19 cellular contexts compared by ENCODE assay signal in the genomic region with DNA sequence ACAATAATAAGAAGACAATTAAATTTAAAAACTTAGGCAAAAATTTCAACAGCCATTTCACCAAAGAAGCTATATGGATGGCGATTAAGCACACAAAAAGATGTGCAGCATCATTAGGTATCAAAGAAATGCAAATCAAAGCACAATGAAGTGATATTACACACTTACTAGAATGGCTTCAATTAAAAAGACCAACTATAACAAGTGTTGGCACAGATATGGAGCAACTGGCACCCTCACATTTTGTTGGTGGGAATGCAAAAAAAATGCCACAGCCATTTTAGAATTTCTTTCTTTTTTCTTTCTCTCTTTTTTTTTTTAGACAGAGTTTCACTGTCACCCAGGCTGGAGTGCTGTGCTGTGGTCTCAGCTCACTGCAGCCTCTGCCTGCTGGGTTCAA. TPM values are rescaled to one million over a fixed set of nuclear protein-coding genes. Genes with fewer than 3 reads are reported as not detected.
DNase-seq lines count a peak whose midpoint lies in the region; ATAC-seq and TF ChIP-seq lines count a peak whose summit lies in the region.
"Had no signal": no experiment of that assay in that cellular context is flagged by ENCODE, and none has a peak within 500 bp of the region (broad histone marks: within the 10 kb centered on the region; RNA-seq: fewer than 3 reads in every experiment).

No MANE protein-coding gene starts in this region.

- peaks cover 9 to 13% of the 10 kb centered on the region in 2 donors for H3K27me3 Mint-ChIP-seq in natural killer cell (ENCODE audit: low read depth in 2 of 2)
- H3K27me3 Mint-ChIP-seq in natural killer cell treated with Interleukin-12 subunit alpha and Interleukin-12 subunit beta and Interleukin-15 and Interleukin-18, amount 100 ng/mL, for 72 hours, result peaks cover 0 to 12% of the 10 kb centered on the region in 2 donors
- H3K27me3 Mint-ChIP-seq in neural crest cell (ENCODE audit: low read depth), result peaks cover 46% of the 10 kb centered on the region
- H3K27me3 Mint-ChIP-seq in osteocyte (ENCODE audit: unreplicated experiment), result peaks cover 21% of the 10 kb centered on the region

- H3K36me3 ChIP-seq in HEK293 (ENCODE audit: control insufficient read depth in 2 of 2, insufficient read depth in 1 of 2, low read length in 2 of 2), result peaks cover 9 to 13% of the 10 kb centered on the region in 2 experiments

- H3K4me1 Mint-ChIP-seq in natural killer cell (peaks cover 29 to 32% of the 10 kb centered on the region in 2 donors), neural crest cell (peaks cover 28% of the 10 kb centered on the region), osteocyte (ENCODE audit: unreplicated experiment) (peaks cover 25% of the 10 kb centered on the region)
- peaks cover 24 to 27% of the 10 kb centered on the region in 2 donors for H3K4me1 Mint-ChIP-seq in natural killer cell treated with Interleukin-12 subunit alpha and Interleukin-12 subunit beta and Interleukin-15 and Interleukin-18, amount 100 ng/mL, for 72 hours (ENCODE audit: low read depth in 2 of 2)

- no peaks in the 10 kb centered on the region for H3K9me3 Mint-ChIP-seq in natural killer cell
- H3K9me3 Mint-ChIP-seq in natural killer cell treated with Interleukin-12 subunit alpha and Interleukin-12 subunit beta and Interleukin-15 and Interleukin-18, amount 100 ng/mL, for 72 hours, result no peaks in the 10 kb centered on the region
- no peaks in the 10 kb centered on the region for H3K9me3 Mint-ChIP-seq in neural crest cell
- H3K9me3 Mint-ChIP-seq in osteocyte (ENCODE audit: unreplicated experiment), result no peaks in the 10 kb centered on the region
- H3K9me3 Mint-ChIP-seq: CD8-positive, alpha-beta T cell had no signal

- H3K4me3 Mint-ChIP-seq in natural killer cell (peak overlapping the region; percentile 11), neural crest cell (peak overlapping the region; percentile 58), osteocyte (ENCODE audit: unreplicated experiment) (no peak overlapping the region)
- no peak overlapping the region for H3K4me3 Mint-ChIP-seq in natural killer cell treated with Interleukin-12 subunit alpha and Interleukin-12 subunit beta and Interleukin-15 and Interleukin-18, amount 100 ng/mL, for 72 hours

- H3K36me3 Mint-ChIP-seq in natural killer cell (no peaks in the 10 kb centered on the region), neural crest cell (ENCODE audit: low read depth) (no peaks in the 10 kb centered on the region), osteocyte (ENCODE audit: unreplicated experiment) (no peaks in the 10 kb centered on the region)
- no peaks in the 10 kb centered on the region for H3K36me3 Mint-ChIP-seq in natural killer cell treated with Interleukin-12 subunit alpha and Interleukin-12 subunit beta and Interleukin-15 and Interleukin-18, amount 100 ng/mL, for 72 hours

- H3K9me3 ChIP-seq in HEK293 (ENCODE audit: control insufficient read depth, insufficient read depth, low read depth, low read length), result no peaks in the 10 kb centered on the region

- intact Hi-C loops in natural killer cell (cut with micrococcal nuclease), result no loop called here

- H3K27ac Mint-ChIP-seq in natural killer cell (peak overlapping the region in 1 of 2 donors; percentile 90), neural crest cell (ENCODE audit: unreplicated experiment) (no peak overlapping the region), osteocyte (ENCODE audit: unreplicated experiment) (no peak overlapping the region)
- H3K27ac Mint-ChIP-seq in natural killer cell treated with Interleukin-12 subunit alpha and Interleukin-12 subunit beta and Interleukin-15 and Interleukin-18, amount 100 ng/mL, for 72 hours, result no peak overlapping the region

- TF ChIP-seq CTCF in natural killer cell (IDR thresholded peaks at IDR 0.05), result no peak
- TF ChIP-seq CTCF in HEK293 (tag by site-specific recombination; IDR thresholded peaks at IDR 0.05), result no peak
- no peak for TF ChIP-seq CTCF in neural crest cell (conservative IDR thresholded peaks at IDR 0.05)
- TF ChIP-seq CTCF in osteocyte (IDR thresholded peaks at IDR 0.05), result no peak

- CTCF ChIA-PET in HEK293 (lab: Yijun Ruan, JAX), result no interaction called here

- ATAC-seq in natural killer cell, result no peak
- ATAC-seq in natural killer cell treated with Interleukin-12 subunit alpha and Interleukin-12 subunit beta and Interleukin-15 and Interleukin-18, amount 100 ng/mL, for 72 hours, result no peak
- ATAC-seq: CD8-positive, alpha-beta T cell; GM12878 had no signal

- POLR2A ChIA-PET in HEK293 (lab: Yijun Ruan, JAX), result no interaction called here

- H3K4me1 ChIP-seq in HEK293 (ENCODE audit: control insufficient read depth, insufficient read depth, low read length), result peaks cover 6% of the 10 kb centered on the region

- H3K4me3 ChIP-seq in HEK293 (ENCODE audit: low read depth, low read length), result no peak overlapping the region
- H3K4me3 ChIP-seq: GM12878, GM23248 had no signal

- DNase-seq in natural killer cell, result no peak
- DNase-seq in natural killer cell treated with Interleukin-12 subunit alpha and Interleukin-12 subunit beta and Interleukin-15 and Interleukin-18, amount 100 ng/mL, for 72 hours (ENCODE audit: low spot score), result no peak
- DNase-seq in neural crest cell (ENCODE audit: low read depth, low spot score), result no peak
- no peak for DNase-seq in osteocyte (ENCODE audit: extremely low spot score, unreplicated experiment)
- DNase-seq in activated T-cell treated with anti-CD3 and anti-CD28 coated beads, Interleukin-2, amount 50 U/mL, for 1 hour, result no peak
- DNase-seq: C1 segment of cervical spinal cord; CD8-positive, alpha-beta T cell; DMS 273 treated with DMSO at 0.1 percent for 48 hours; DMS79; EL; GDM1; GM23248; H7; HCEC 1CT had no signal

- no peak overlapping the region for H3K27ac ChIP-seq in HEK293 (ENCODE audit: extremely low read depth, low read depth, low read length)
- H3K27ac ChIP-seq: GM23248 had no signal

TF ChIP-seq in HEK293, 187 proteins besides CTCF, POLR2A, EP300 and RAD21:
- TF ChIP-seq ZNF776 (tag by site-specific recombination; IDR thresholded peaks at IDR 0.05; ENCODE audit: borderline replicate concordance) (no peak), ZNF184 (tag by site-specific recombination; IDR thresholded peaks at IDR 0.05) (peak; percentile 97)

RNA-seq across cellular contexts. Expression of a gene that starts 1.9 kb away (rescaled TPM):
- total RNA-seq in natural killer cell (10 to 100 TPM; 37.0 to 49.5 (median 40.5) TPM), neural crest cell (30.0 and 37.4 TPM in 2 replicates), osteocyte (22.5 and 24.5 TPM in 2 replicates)
- total RNA-seq in natural killer cell treated with Interleukin-12 subunit alpha and Interleukin-12 subunit beta and Interleukin-15 and Interleukin-18, amount 100 ng/mL, for 72 hours, result 10 to 100 TPM; 27.0 to 36.9 TPM

RNA-seq across cellular contexts. Expression of a gene that starts 11.6 kb away (rescaled TPM):
- total RNA-seq in natural killer cell (not detected), neural crest cell (not detected in 2 replicates), osteocyte (not detected in 2 replicates)
- total RNA-seq in natural killer cell treated with Interleukin-12 subunit alpha and Interleukin-12 subunit beta and Interleukin-15 and Interleukin-18, amount 100 ng/mL, for 72 hours, result not detected
- total RNA-seq: A172; A673; CD8-positive, alpha-beta T cell; GM12878; GM23248; H1; H7 had no signal

Comparison
In these comparisons a context has a peak if more than half of its experiments do, and no peak if none do; other contexts are left out.
1. H3K4me3 Mint-ChIP-seq: peak in natural killer cell (single experiment) and neural crest cell (single experiment); none in natural killer cell treated with Interleukin-12 subunit alpha and Interleukin-12 subunit beta and Interleukin-15 and Interleukin-18, amount 100 ng/mL, for 72 hours (single experiment) and osteocyte (single experiment).